Comparison of ENCODE assay signal across 1 cellular context in genomic region chr6:43723737-43724295, GRCh38.
TF ChIP-seq lines count a peak whose summit lies in the region.

No MANE protein-coding gene starts in this region.

TF ChIP-seq in HEK293, 187 proteins besides CTCF, POLR2A, EP300 and RAD21 (continued from another document and continues in another):
- no peak for TF ChIP-seq ZNF248 (tag by site-specific recombination; IDR thresholded peaks at IDR 0.05)
- no peak for TF ChIP-seq ZNF19 (tag by site-specific recombination; IDR thresholded peaks at IDR 0.05; ENCODE audit: low read depth)
- peak; percentile 73; the same call in 1 of the 2 replicates for TF ChIP-seq ZNF785 (tag by site-specific recombination; IDR thresholded peaks at IDR 0.05)
- no peak for TF ChIP-seq ZBTB44 (tag by site-specific recombination; IDR thresholded peaks at IDR 0.05)
- no peak for TF ChIP-seq ZNF664 (tag by site-specific recombination; IDR thresholded peaks at IDR 0.05)
- TF ChIP-seq ZNF629 (tag by site-specific recombination; IDR thresholded peaks at IDR 0.05) = no peak
- no peak for TF ChIP-seq SP2 (tag by site-specific recombination; IDR thresholded peaks at IDR 0.05)
- 0 out of 2 replicates have a peak, but pooled peaks have one; percentile 55 for TF ChIP-seq ZNF366 (tag by site-specific recombination; conservative IDR thresholded peaks at IDR 0.05)
- no peak for TF ChIP-seq SALL2 (tag by site-specific recombination; IDR thresholded peaks at IDR 0.05; ENCODE audit: borderline replicate concordance)
- no peak for TF ChIP-seq HIC1 (tag by site-specific recombination; IDR thresholded peaks at IDR 0.05)
- no peak for TF ChIP-seq ZBTB11 (tag by site-specific recombination; conservative IDR thresholded peaks at IDR 0.05; ENCODE audit: low read depth)
- TF ChIP-seq ZNF202 (tag by site-specific recombination; IDR thresholded peaks at IDR 0.05; ENCODE audit: borderline replicate concordance) = no peak
- peak; percentile 86 for TF ChIP-seq ZNF692 (tag by site-specific recombination; IDR thresholded peaks at IDR 0.05)
- peak; percentile 76 for TF ChIP-seq GLIS2 (tag by site-specific recombination; IDR thresholded peaks at IDR 0.05)
- no peak for TF ChIP-seq PRDM2 (tag by site-specific recombination; IDR thresholded peaks at IDR 0.05; ENCODE audit: borderline replicate concordance)
- no peak for TF ChIP-seq HOXC10 (CRISPR knock-in tag; IDR thresholded peaks at IDR 0.05)
- TF ChIP-seq KLF1 (tag by site-specific recombination; IDR thresholded peaks at IDR 0.05) = peak; percentile 54; the same call in 1 of the 2 replicates
- TF ChIP-seq ZNF561 (tag by site-specific recombination; IDR thresholded peaks at IDR 0.05; ENCODE audit: borderline replicate concordance) = no peak
- no peak for TF ChIP-seq ZNF391 (tag by site-specific recombination; IDR thresholded peaks at IDR 0.05; ENCODE audit: borderline replicate concordance, low read depth)
- peak; percentile 33; the same call in 1 of the 2 replicates for TF ChIP-seq GLIS1 (tag by site-specific recombination; IDR thresholded peaks at IDR 0.05)
- no peak for TF ChIP-seq ZNF658 (tag by site-specific recombination; IDR thresholded peaks at IDR 0.05)
- TF ChIP-seq ZNF350 (tag by site-specific recombination; IDR thresholded peaks at IDR 0.05) = no peak
- 0 out of 2 replicates have a peak, but pooled peaks have one; percentile 21 for TF ChIP-seq ZNF394 (tag by site-specific recombination; IDR thresholded peaks at IDR 0.05; ENCODE audit: borderline replicate concordance)
- TF ChIP-seq PRDM1 (tag by site-specific recombination; IDR thresholded peaks at IDR 0.05) = no peak
- peak; percentile 67 for TF ChIP-seq ZNF335 (tag by site-specific recombination; conservative IDR thresholded peaks at IDR 0.05)
- no peak for TF ChIP-seq ZBTB6 (tag by site-specific recombination; IDR thresholded peaks at IDR 0.05)
- TF ChIP-seq ZNF423 (tag by site-specific recombination; IDR thresholded peaks at IDR 0.05) = peak; percentile 59; the same call in 1 of the 2 replicates
- TF ChIP-seq ZNF600 (tag by site-specific recombination; IDR thresholded peaks at IDR 0.05) = peak; percentile 42; the same call in 1 of the 2 replicates
- TF ChIP-seq TSHZ1 (tag by site-specific recombination; IDR thresholded peaks at IDR 0.05; ENCODE audit: borderline replicate concordance) = no peak
- TF ChIP-seq ZNF654 (tag by site-specific recombination; IDR thresholded peaks at IDR 0.05; ENCODE audit: low read depth) = peak; percentile 90
- TF ChIP-seq ZFP41 (tag by site-specific recombination; IDR thresholded peaks at IDR 0.05; ENCODE audit: borderline replicate concordance) = no peak
- TF ChIP-seq ZNF426 (tag by site-specific recombination; IDR thresholded peaks at IDR 0.05) = no peak
- no peak for TF ChIP-seq GLI2 (tag by site-specific recombination; IDR thresholded peaks at IDR 0.05; ENCODE audit: borderline replicate concordance, low read depth)
- no peak for TF ChIP-seq ZFP3 (tag by site-specific recombination; IDR thresholded peaks at IDR 0.05; ENCODE audit: low read depth)
- TF ChIP-seq ZNF558 (tag by site-specific recombination; IDR thresholded peaks at IDR 0.05) = no peak
- TF ChIP-seq SCRT2 (tag by site-specific recombination; IDR thresholded peaks at IDR 0.05) = peak; percentile 77
- TF ChIP-seq PATZ1 (tag by site-specific recombination; IDR thresholded peaks at IDR 0.05) = peak; percentile 57
- TF ChIP-seq ZNF560 (tag by site-specific recombination; IDR thresholded peaks at IDR 0.05; ENCODE audit: borderline replicate concordance) = no peak
